13 cellular contexts compared by ENCODE assay signal in genomic region chr7:22270371-22270770, GRCh38.
DNase-seq lines count a peak whose midpoint lies in the region; ATAC-seq and TF ChIP-seq lines count a peak whose summit lies in the region.
"Had no signal": no experiment of that assay in that cellular context is flagged by ENCODE, and none has a peak within 500 bp of the region (broad histone marks: within the 10 kb centered on the region; RNA-seq: fewer than 3 reads in every experiment).

No MANE protein-coding gene starts in this region.

- H3K9me3 Mint-ChIP-seq in activated CD4-positive, alpha-beta memory T cell treated with anti-CD3 and anti-CD28 coated beads, Interleukin-2, amount 10 ng/mL, durations not matched to agents 7 days and 5 days, result no peaks in the 10 kb centered on the region

- no peaks in the 10 kb centered on the region for H3K9me2 ChIP-seq in PC-9 (ENCODE audit: insufficient read depth)

- CTCF ChIA-PET in PC-9 (lab: Charles Lee), result no interaction called here
- CTCF ChIA-PET in activated CD4-positive, alpha-beta memory T cell treated with anti-CD3 and anti-CD28 coated beads, Interleukin-2, amount 10 ng/mL, durations not matched to agents 7 days and 5 days (lab: Charles Lee), result no interaction called here

- POLR2A ChIA-PET in PC-9 (lab: Charles Lee; ENCODE audit: unreplicated experiment), result no interaction called here
- POLR2A ChIA-PET in activated CD4-positive, alpha-beta memory T cell treated with anti-CD3 and anti-CD28 coated beads, Interleukin-2, amount 10 ng/mL, durations not matched to agents 7 days and 5 days (lab: Charles Lee), result no interaction called here

- DNase-seq in AG10803 (ENCODE audit: low read depth) (peak; percentile 5), PC-9 (no peak), fibroblast of the aortic adventitia (ENCODE audit: low read depth) (peak; percentile 55), mucosa of descending colon (no peak), SW 1271 (lab: John Stamatoyannopoulos, UW) (no peak)
- no peak for DNase-seq in activated CD4-positive, alpha-beta memory T cell treated with anti-CD3 and anti-CD28 coated beads, Interleukin-2, amount 10 ng/mL, durations not matched to agents 7 days and 5 days
- no peak for DNase-seq in stimulated activated CD4-positive, alpha-beta T cell treated with anti-CD3 and anti-CD28 coated beads, Interleukin-4, amount 100 ng/mL, for 4 hours
- DNase-seq: CD4-positive, alpha-beta memory T cell; DMS79 treated with DMSO at 0.1 percent for 48 hours; KBM-7; NCI-H187; NCI-H2227 treated with DMSO at 0.1 percent for 48 hours had no signal

- H3K27me3 ChIP-seq in PC-9 (ENCODE audit: insufficient read depth, low read depth), result no peaks in the 10 kb centered on the region
- H3K27me3 ChIP-seq: BLaER1 had no signal

- H3K27me3 Mint-ChIP-seq in activated CD4-positive, alpha-beta memory T cell treated with anti-CD3 and anti-CD28 coated beads, Interleukin-2, amount 10 ng/mL, durations not matched to agents 7 days and 5 days, result peaks cover 28% of the 10 kb centered on the region

- H4K20me1 ChIP-seq in PC-9 (ENCODE audit: insufficient read depth), result no peaks in the 10 kb centered on the region
- H4K20me1 ChIP-seq: BLaER1 had no signal

- no peak overlapping the region for H3K4me3 Mint-ChIP-seq in activated CD4-positive, alpha-beta memory T cell treated with anti-CD3 and anti-CD28 coated beads, Interleukin-2, amount 10 ng/mL, durations not matched to agents 7 days and 5 days
- H3K4me3 Mint-ChIP-seq: CD4-positive, alpha-beta memory T cell had no signal

- H3K36me3 Mint-ChIP-seq in activated CD4-positive, alpha-beta memory T cell treated with anti-CD3 and anti-CD28 coated beads, Interleukin-2, amount 10 ng/mL, durations not matched to agents 7 days and 5 days (ENCODE audit: low read depth), result no peaks in the 10 kb centered on the region
- H3K36me3 Mint-ChIP-seq: CD4-positive, alpha-beta memory T cell had no signal

- H3K4me1 Mint-ChIP-seq in activated CD4-positive, alpha-beta memory T cell treated with anti-CD3 and anti-CD28 coated beads, Interleukin-2, amount 10 ng/mL, durations not matched to agents 7 days and 5 days, result peaks cover 9% of the 10 kb centered on the region

- H3K36me3 ChIP-seq in PC-9 (ENCODE audit: low read depth) (no peaks in the 10 kb centered on the region), mucosa of descending colon (ENCODE audit: low read depth) (no peaks in the 10 kb centered on the region)

- H2AFZ ChIP-seq in PC-9, result no peak overlapping the region

- intact Hi-C loops in PC-9 (cut with micrococcal nuclease; ENCODE audit: unreplicated experiment), result no loop called here
- intact Hi-C loops in mucosa of descending colon (cut with DNase I, micrococcal nuclease), result no loop called here

- no peaks in the 10 kb centered on the region for H3K9me3 ChIP-seq in PC-9 (ENCODE audit: insufficient read depth, low read depth)
- no peaks in the 10 kb centered on the region for H3K9me3 ChIP-seq in mucosa of descending colon

- no peak overlapping the region for H3K27ac Mint-ChIP-seq in activated CD4-positive, alpha-beta memory T cell treated with anti-CD3 and anti-CD28 coated beads, Interleukin-2, amount 10 ng/mL, durations not matched to agents 7 days and 5 days
- H3K27ac Mint-ChIP-seq: CD4-positive, alpha-beta memory T cell had no signal

- peaks cover 19% of the 10 kb centered on the region for H3K4me1 ChIP-seq in PC-9 (replicated peaks; ENCODE audit: insufficient read depth)
- H3K4me1 ChIP-seq in mucosa of descending colon (ENCODE audit: low read depth), result peaks cover 18% of the 10 kb centered on the region

- H3K79me2 ChIP-seq in PC-9 (ENCODE audit: low read depth), result no peaks in the 10 kb centered on the region

- no peak overlapping the region for H3K27ac ChIP-seq in PC-9
- H3K27ac ChIP-seq: BLaER1 had no signal

- no peak overlapping the region for H3K4me3 ChIP-seq in AG10803 (ENCODE audit: low read length)
- H3K4me3 ChIP-seq in PC-9, result no peak overlapping the region
- H3K4me3 ChIP-seq in fibroblast of the aortic adventitia (ENCODE audit: low read depth, low read length), result no peak overlapping the region
- no peak overlapping the region for H3K4me3 ChIP-seq in mucosa of descending colon
- H3K4me3 ChIP-seq: BLaER1 had no signal

- TF ChIP-seq CTCF in AG10803 (conservative IDR thresholded peaks at IDR 0.05; ENCODE audit: low read length), result no peak
- TF ChIP-seq CTCF in PC-9 (conservative IDR thresholded peaks at IDR 0.05), result no peak
- no peak for TF ChIP-seq CTCF in fibroblast of the aortic adventitia (IDR thresholded peaks at IDR 0.05; ENCODE audit: insufficient read depth, low read length)
- TF ChIP-seq CTCF in mucosa of descending colon (IDR thresholded peaks at IDR 0.05), result no peak

- ATAC-seq in mucosa of descending colon, result peak; percentile 35

- no peaks in the 10 kb centered on the region for H3F3A ChIP-seq in PC-9 (ENCODE audit: insufficient read depth, low read depth)

- no TSS peak for BruUV-seq in PC-9 (replicated peaks; lab: Mats Ljungman, UMichigan)

- H3K4me2 ChIP-seq in PC-9, result peak overlapping the region; percentile 9; the same call in 1 of the 2 replicates
- H3K4me2 ChIP-seq: BLaER1 had no signal

Comparison
In these comparisons a context has a peak if more than half of its experiments do, and no peak if none do; other contexts are left out.
1. DNase-seq: peak in AG10803 (single experiment) and fibroblast of the aortic adventitia (single experiment); none in PC-9 (0 of 2), mucosa of descending colon (0 of 3), SW 1271 (0 of 2), activated CD4-positive, alpha-beta memory T cell treated with anti-CD3 and anti-CD28 coated beads, Interleukin-2, amount 10 ng/mL, durations not matched to agents 7 days and 5 days (single experiment) and stimulated activated CD4-positive, alpha-beta T cell treated with anti-CD3 and anti-CD28 coated beads, Interleukin-4, amount 100 ng/mL, for 4 hours (0 of 2).